Comparison of ENCODE assay signal across 10 cellular contexts in genomic region chr2:149020432-149020851, GRCh38. TPM values are rescaled to one million over a fixed set of nuclear protein-coding genes. Genes with fewer than 3 reads are reported as not detected.
A peak's percentile ranks its signal among the peaks of the same experiment; 100 is the strongest.
DNase-seq lines count a peak whose midpoint lies in the region; ATAC-seq and TF ChIP-seq lines count a peak whose summit lies in the region.
"Had no signal": no experiment of that assay in that cellular context is flagged by ENCODE, and none has a peak within 500 bp of the region (broad histone marks: within the 10 kb centered on the region; RNA-seq: fewer than 3 reads in every experiment).

No MANE protein-coding gene starts in this region.

- no peaks in the 10 kb centered on the region for H4K20me1 ChIP-seq in MM.1S (ENCODE audit: insufficient read depth, low read length)

- no peaks in the 10 kb centered on the region for H3K27me3 Mint-ChIP-seq in activated T-helper 1 cell treated with anti-CD3 and anti-CD28 coated beads, Interleukin-12 subunit alpha, Interleukin-12 subunit beta, Interleukin-2, Interleukin-4 antibody, amounts not matched to agents 30 ng/mL and 10 ng/mL and 1 ng/mL, durations not matched to agents 14 hours and 24 hours and 36 hours (ENCODE audit: insufficient read depth)

- H3K4me1 ChIP-seq in MM.1S (ENCODE audit: low read length) (peaks cover 53% of the 10 kb centered on the region), mucosa of descending colon (ENCODE audit: low read depth) (peaks cover 6% of the 10 kb centered on the region)

- H3K9me3 Mint-ChIP-seq in activated T-helper 1 cell treated with anti-CD3 and anti-CD28 coated beads, Interleukin-12 subunit alpha, Interleukin-12 subunit beta, Interleukin-2, Interleukin-4 antibody, amounts not matched to agents 30 ng/mL and 10 ng/mL and 1 ng/mL, durations not matched to agents 14 hours and 24 hours and 36 hours, result no peaks in the 10 kb centered on the region

- no peaks in the 10 kb centered on the region for H3K9me2 ChIP-seq in MM.1S (replicated peaks; ENCODE audit: insufficient read depth, low read length)

- H3K79me2 ChIP-seq in MM.1S (ENCODE audit: low read length), result no peaks in the 10 kb centered on the region

- ATAC-seq in GM18909 (IDR thresholded peaks at IDR 0.05; ENCODE audit: poor library complexity, unreplicated experiment) (peak; percentile 48), HG02678 (IDR thresholded peaks at IDR 0.05; ENCODE audit: unreplicated experiment) (peak; percentile 42), mucosa of descending colon (peak; percentile 86)
- ATAC-seq: activated CD8-positive, alpha-beta T cell treated with anti-CD3 and anti-CD28 coated beads, Interleukin-2, amount 10 ng/mL, durations not matched to agents 7 days and 5 days had no signal

- H3K9me3 ChIP-seq in MM.1S (replicated peaks; ENCODE audit: insufficient read depth, low read length) (no peaks in the 10 kb centered on the region), mucosa of descending colon (no peaks in the 10 kb centered on the region)

- peak overlapping the region; percentile 76 for H3K4me2 ChIP-seq in MM.1S (ENCODE audit: low read depth, low read length)

- H3K27ac ChIP-seq in MM.1S (ENCODE audit: low read length), result peak overlapping the region; percentile 86; the same call in 1 of the 2 replicates

- H3K36me3 ChIP-seq in MM.1S (replicated peaks; ENCODE audit: insufficient read depth, low read length), result no peaks in the 10 kb centered on the region
- H3K36me3 ChIP-seq in mucosa of descending colon (ENCODE audit: low read depth), result no peaks in the 10 kb centered on the region

- H3K36me3 Mint-ChIP-seq in activated T-helper 1 cell treated with anti-CD3 and anti-CD28 coated beads, Interleukin-12 subunit alpha, Interleukin-12 subunit beta, Interleukin-2, Interleukin-4 antibody, amounts not matched to agents 30 ng/mL and 10 ng/mL and 1 ng/mL, durations not matched to agents 14 hours and 24 hours and 36 hours (ENCODE audit: low read depth), result peaks cover 3% of the 10 kb centered on the region

- intact Hi-C loops in mucosa of descending colon (cut with DNase I, micrococcal nuclease) (no loop called here), posterior cingulate gyrus (cut with DNase I) (no loop called here)
- intact Hi-C loops in activated T-helper 1 cell treated with anti-CD3 and anti-CD28 coated beads, Interleukin-12 subunit alpha, Interleukin-12 subunit beta, Interleukin-2, Interleukin-4 antibody, amounts not matched to agents 30 ng/mL and 10 ng/mL and 1 ng/mL, durations not matched to agents 14 hours and 24 hours and 36 hours (cut with micrococcal nuclease), result no loop called here

- peaks cover 12% of the 10 kb centered on the region for H3K4me1 Mint-ChIP-seq in activated T-helper 1 cell treated with anti-CD3 and anti-CD28 coated beads, Interleukin-12 subunit alpha, Interleukin-12 subunit beta, Interleukin-2, Interleukin-4 antibody, amounts not matched to agents 30 ng/mL and 10 ng/mL and 1 ng/mL, durations not matched to agents 14 hours and 24 hours and 36 hours (ENCODE audit: low read depth)

- TF ChIP-seq CTCF in MM.1S (IDR thresholded peaks at IDR 0.05; ENCODE audit: low read length) (no peak), mucosa of descending colon (IDR thresholded peaks at IDR 0.05) (no peak)

- peak overlapping the region; percentile 43 for H2AFZ ChIP-seq in MM.1S (ENCODE audit: low read length)

- peaks cover 33% of the 10 kb centered on the region for H3F3A ChIP-seq in MM.1S (ENCODE audit: insufficient read depth, low read length)

- H3K27ac Mint-ChIP-seq in activated T-helper 1 cell treated with anti-CD3 and anti-CD28 coated beads, Interleukin-12 subunit alpha, Interleukin-12 subunit beta, Interleukin-2, Interleukin-4 antibody, amounts not matched to agents 30 ng/mL and 10 ng/mL and 1 ng/mL, durations not matched to agents 14 hours and 24 hours and 36 hours, result no peak overlapping the region
- H3K27ac Mint-ChIP-seq: activated CD8-positive, alpha-beta T cell treated with anti-CD3 and anti-CD28 coated beads, Interleukin-2, amount 10 ng/mL, durations not matched to agents 7 days and 5 days had no signal

- H3K27me3 ChIP-seq in MM.1S (replicated peaks; ENCODE audit: insufficient read depth, low read length), result no peaks in the 10 kb centered on the region

- H3K9ac ChIP-seq in MM.1S (ENCODE audit: low read length), result peak overlapping the region; percentile 17; the same call in 1 of the 2 replicates

- DNase-seq in MM.1S (peak; percentile 16), mucosa of descending colon (peak; percentile 49 to 60 (median 50)), NCI-H146 (lab: John Stamatoyannopoulos, UW) (no peak), mesenteric fat pad (ENCODE audit: low spot score) (no peak), posterior cingulate gyrus (no peak)
- no peak for DNase-seq in activated T-helper 1 cell treated with anti-CD3 and anti-CD28 coated beads, Interleukin-12 subunit alpha, Interleukin-12 subunit beta, Interleukin-2, Interleukin-4 antibody, amounts not matched to agents 30 ng/mL and 10 ng/mL and 1 ng/mL, durations not matched to agents 14 hours and 24 hours and 36 hours (ENCODE audit: low spot score)
- DNase-seq: activated CD8-positive, alpha-beta T cell treated with anti-CD3 and anti-CD28 coated beads, Interleukin-2, amount 10 ng/mL, durations not matched to agents 7 days and 5 days; NCI-H446 had no signal

- no peak overlapping the region for H3K4me3 ChIP-seq in MM.1S (ENCODE audit: low read length)
- no peak overlapping the region for H3K4me3 ChIP-seq in mucosa of descending colon

- no peak overlapping the region for H3K4me3 Mint-ChIP-seq in activated T-helper 1 cell treated with anti-CD3 and anti-CD28 coated beads, Interleukin-12 subunit alpha, Interleukin-12 subunit beta, Interleukin-2, Interleukin-4 antibody, amounts not matched to agents 30 ng/mL and 10 ng/mL and 1 ng/mL, durations not matched to agents 14 hours and 24 hours and 36 hours
- H3K4me3 Mint-ChIP-seq: activated CD8-positive, alpha-beta T cell treated with anti-CD3 and anti-CD28 coated beads, Interleukin-2, amount 10 ng/mL, durations not matched to agents 7 days and 5 days had no signal

RNA-seq across cellular contexts. Expression of gene LYPD6B, which starts 18.1 kb away (rescaled TPM):
- total RNA-seq in mucosa of descending colon (1 to 10 TPM in 2 of 3 donors, under 1 TPM in 1; 0.28 to 1.7 (median 1.1) TPM), mesenteric fat pad (not detected)
- total RNA-seq in activated T-helper 1 cell treated with anti-CD3 and anti-CD28 coated beads, Interleukin-12 subunit alpha, Interleukin-12 subunit beta, Interleukin-2, Interleukin-4 antibody, amounts not matched to agents 30 ng/mL and 10 ng/mL and 1 ng/mL, durations not matched to agents 14 hours and 24 hours and 36 hours, result not detected in 2 replicates
- total RNA-seq: activated CD8-positive, alpha-beta T cell treated with anti-CD3 and anti-CD28 coated beads, Interleukin-2, amount 10 ng/mL, durations not matched to agents 7 days and 5 days had no signal

Comparison
In these comparisons a context has a peak if more than half of its experiments do, and no peak if none do; other contexts are left out.
1. DNase-seq: peak in MM.1S (single experiment) and mucosa of descending colon (3 of 3); none in NCI-H146 (single experiment), mesenteric fat pad (single experiment), activated T-helper 1 cell treated with anti-CD3 and anti-CD28 coated beads, Interleukin-12 subunit alpha, Interleukin-12 subunit beta, Interleukin-2, Interleukin-4 antibody, amounts not matched to agents 30 ng/mL and 10 ng/mL and 1 ng/mL, durations not matched to agents 14 hours and 24 hours and 36 hours (single experiment) and posterior cingulate gyrus (0 of 10).
2. Peak in every context shown above with its lines, with median percentiles within 50 percentile points of each other: ATAC-seq.